Comparison of ENCODE assay signal across 21 cellular contexts in the genomic region with DNA sequence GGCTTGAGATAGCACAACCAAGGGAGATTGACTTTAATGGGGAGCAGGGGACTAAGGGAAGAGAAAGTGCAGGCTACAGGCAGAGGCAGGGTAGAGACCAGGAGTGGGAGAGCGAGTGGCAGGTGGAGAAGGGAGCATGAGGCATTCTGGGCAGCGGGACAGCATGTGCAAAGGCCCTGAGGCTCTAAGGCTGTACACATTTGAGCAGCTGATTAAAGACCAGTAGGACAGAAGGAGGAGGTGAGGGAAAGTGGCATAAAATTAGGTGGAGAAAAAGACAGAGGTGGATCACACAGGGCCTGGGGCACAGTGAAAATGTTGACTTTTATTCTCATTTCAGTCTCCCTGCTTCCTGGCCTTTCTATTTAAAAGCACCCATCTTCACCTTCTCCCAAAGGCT.
DNase-seq lines count a peak whose midpoint lies in the region; ATAC-seq, FAIRE-seq and TF ChIP-seq lines count a peak whose summit lies in the region.
"Had no signal": no experiment of that assay in that cellular context is flagged by ENCODE, and none has a peak within 500 bp of the region (broad histone marks: within the 10 kb centered on the region; RNA-seq: fewer than 3 reads in every experiment).

No MANE protein-coding gene starts in this region.

- TF ChIP-seq CTCF in IMR-90 (conservative IDR thresholded peaks at IDR 0.05; ENCODE audit: low read depth, low read length), result no peak
- TF ChIP-seq CTCF in K562 (IDR thresholded peaks at IDR 0.05 in 2 of 3, conservative IDR thresholded peaks at IDR 0.05 in 1 of 3; ENCODE audit: insufficient read depth in 2 of 3, low read depth in 1 of 3, low read length in 3 of 3), result no peak
- no peak for TF ChIP-seq CTCF in smooth muscle cell (IDR thresholded peaks at IDR 0.05; ENCODE audit: borderline replicate concordance, insufficient read depth, poor library complexity, severe bottlenecking)

- no peak overlapping the region for H3K23ac ChIP-seq in IMR-90 (ENCODE audit: low read depth, low read length)
- no peak overlapping the region for H3K23ac ChIP-seq in neuronal stem cell (ENCODE audit: low read depth, low read length, poor library complexity)

- no peak for TF ChIP-seq POLR2A in IMR-90 (IDR thresholded peaks at IDR 0.05; ENCODE audit: low read depth, low read length)
- no peak for TF ChIP-seq POLR2A in K562 (conservative IDR thresholded peaks at IDR 0.05)

- BruUV-seq in IMR-90 (replicated peaks; lab: Mats Ljungman, UMichigan) (no TSS peak), K562 (replicated peaks; lab: Mats Ljungman, UMichigan) (no TSS peak)

- CTCF ChIA-PET in IMR-90 (lab: Yijun Ruan, JAX), result no interaction called here
- CTCF ChIA-PET in K562 (lab: Yijun Ruan, JAX; ENCODE audit: low intra/inter-chr PET ratio), result no interaction called here

- in situ Hi-C loops in IMR-90 (cut with MboI; ENCODE audit: low sequenced_read_pairs) (loop anchor here (10.0 to 25.0 kb wide), 3 partner anchors 205 to 675 kb away; a partner anchor contains a TSS), K562 (cut with MboI) (loop anchor here (10.0 kb wide), 1 partner anchor 665 kb away; no protein-coding TSS in a partner anchor)

- H3K9me3 ChIP-seq in IMR-90 (ENCODE audit: control insufficient read depth, insufficient read depth, low read length) (no peaks in the 10 kb centered on the region), K562 (replicated peaks; ENCODE audit: control insufficient read depth, insufficient read depth, low read depth, low read length) (no peaks in the 10 kb centered on the region), neuronal stem cell (replicated peaks in 1 of 2; ENCODE audit: control insufficient read depth in 2 of 2, insufficient read depth in 1 of 2, low read depth in 1 of 2, low read length in 2 of 2) (no peaks in the 10 kb centered on the region), smooth muscle cell (replicated peaks; ENCODE audit: low read depth) (no peaks in the 10 kb centered on the region)
- H3K9me3 ChIP-seq: BLaER1 had no signal

- no peaks in the 10 kb centered on the region for H3K79me1 ChIP-seq in IMR-90 (ENCODE audit: low read depth in 1 of 2, low read length in 2 of 2)
- no peaks in the 10 kb centered on the region for H3K79me1 ChIP-seq in neuronal stem cell (ENCODE audit: low read depth, low read length)

- no peak overlapping the region for H4K5ac ChIP-seq in IMR-90 (ENCODE audit: low read depth, low read length)

- H2AK9ac ChIP-seq in IMR-90 (replicated peaks; ENCODE audit: low read depth, low read length, poor library complexity), result no peak overlapping the region

- H2BK20ac ChIP-seq in IMR-90 (ENCODE audit: low read depth, low read length), result no peak overlapping the region; the same call in 1 of the 2 replicates

- dilution Hi-C loops in IMR-90 (cut with HindIII; ENCODE audit: low sequenced_read_pairs, unreplicated experiment), result no loop called here

- peak overlapping the region; percentile 46; the same call in 1 of the 2 replicates for H3K4ac ChIP-seq in IMR-90 (ENCODE audit: low read depth, low read length)
- no peak overlapping the region for H3K4ac ChIP-seq in neuronal stem cell (ENCODE audit: low read length)

- no peaks in the 10 kb centered on the region for H3K79me2 ChIP-seq in K562 (ENCODE audit: control insufficient read depth, insufficient read depth, low read length)
- H3K79me2 ChIP-seq in smooth muscle cell (ENCODE audit: low read depth), result no peaks in the 10 kb centered on the region

- H2BK15ac ChIP-seq in IMR-90 (ENCODE audit: low read depth, low read length) (peak overlapping the region; percentile 41; the same call in 2 of the 3 replicates), neuronal stem cell (ENCODE audit: low read length) (no peak overlapping the region)

- no peak overlapping the region for H3K14ac ChIP-seq in IMR-90 (replicated peaks; ENCODE audit: low read depth, low read length)
- H3K14ac ChIP-seq in neuronal stem cell (ENCODE audit: low read length), result no peak overlapping the region

- intact Hi-C loops in IMR-90 (cut with micrococcal nuclease) (loop anchor here (10.0 kb wide), 2 partner anchors 165 to 205 kb away; no protein-coding TSS in a partner anchor), K562 (cut with micrococcal nuclease) (no loop called here)

- H2BK5ac ChIP-seq in IMR-90 (ENCODE audit: low read depth, low read length, poor library complexity, severe bottlenecking), result no peak overlapping the region
- H2BK5ac ChIP-seq in neuronal stem cell (ENCODE audit: low read length), result no peak overlapping the region

- H2BK120ac ChIP-seq in IMR-90 (ENCODE audit: low read depth, low read length) (peak overlapping the region; percentile 53; the same call in 1 of the 2 replicates), neuronal stem cell (ENCODE audit: low read depth, low read length) (no peak overlapping the region)

- H3K27ac ChIP-seq in IMR-90 (ENCODE audit: insufficient read depth, low read length) (no peak overlapping the region), K562 (ENCODE audit: extremely low read depth, low read depth, low read length) (no peak overlapping the region), neuronal stem cell (replicated peaks; ENCODE audit: low read length) (no peak overlapping the region), smooth muscle cell (ENCODE audit: low read depth) (no peak overlapping the region)
- H3K27ac ChIP-seq: BLaER1 had no signal

- H2AK5ac ChIP-seq in IMR-90 (ENCODE audit: low read depth, low read length) (0 out of 2 replicates have a peak overlapping the region, but pooled peaks have one; percentile 31), neuronal stem cell (ENCODE audit: low read depth, low read length) (no peak overlapping the region)

- H3K4me3 ChIP-seq in IMR-90 (ENCODE audit: insufficient read depth, low read depth, low read length) (no peak overlapping the region), K562 (no peak overlapping the region), neuronal stem cell (ENCODE audit: low read length in 2 of 2) (no peak overlapping the region), smooth muscle cell (no peak overlapping the region)
- H3K4me3 ChIP-seq: BLaER1, GM23248 had no signal

- H4K91ac ChIP-seq in IMR-90 (ENCODE audit: insufficient read depth, low read depth, low read length) (peak overlapping the region; percentile 58; the same call in 1 of the 2 replicates), neuronal stem cell (ENCODE audit: low read depth, low read length, poor library complexity) (no peak overlapping the region)

- POLR2A ChIA-PET in IMR-90 (lab: Charles Lee; ENCODE audit: unreplicated experiment) (no interaction called here), K562 (lab: Yijun Ruan, JAX) (no interaction called here)

- H3K9ac ChIP-seq in IMR-90 (ENCODE audit: low read depth, low read length), result no peak overlapping the region
- H3K9ac ChIP-seq in K562 (ENCODE audit: insufficient read depth in 1 of 2, low read depth in 2 of 2, low read length in 2 of 2), result no peak overlapping the region
- no peak overlapping the region for H3K9ac ChIP-seq in neuronal stem cell (ENCODE audit: low read depth, low read length, poor library complexity)
- H3K9ac ChIP-seq in smooth muscle cell (ENCODE audit: low read depth), result no peak overlapping the region
- H3K9ac ChIP-seq: BLaER1 had no signal

- H3K36me3 ChIP-seq in IMR-90 (ENCODE audit: control insufficient read depth, insufficient read depth, low read length) (no peaks in the 10 kb centered on the region), K562 (ENCODE audit: control insufficient read depth, insufficient read depth, low read length) (no peaks in the 10 kb centered on the region), neuronal stem cell (replicated peaks in 1 of 2; ENCODE audit: control insufficient read depth in 2 of 2, insufficient read depth in 2 of 2, low read length in 2 of 2) (peaks cover 0 to 2% of the 10 kb centered on the region in 2 donors), smooth muscle cell (ENCODE audit: low read depth) (no peaks in the 10 kb centered on the region)
- H3K36me3 ChIP-seq: BLaER1 had no signal

- H3K9me1 ChIP-seq in IMR-90 (ENCODE audit: insufficient read depth, low read length), result peaks cover 5% of the 10 kb centered on the region; the same call in 1 of the 2 replicates
- no peaks in the 10 kb centered on the region for H3K9me1 ChIP-seq in K562 (ENCODE audit: control insufficient read depth, insufficient read depth, low read length)

- DNase-seq in IMR-90, result no peak
- no peak for DNase-seq in K562 (ENCODE audit: extremely low read depth in 1 of 4, low spot score in 3 of 4)
- DNase-seq in neuronal stem cell (ENCODE audit: low spot score), result no peak
- DNase-seq in smooth muscle cell (lab: John Stamatoyannopoulos, UW; ENCODE audit: unreplicated experiment), result no peak
- DNase-seq in NCI-H187 (lab: John Stamatoyannopoulos, UW), result no peak
- DNase-seq: Calu3; CD8-positive, alpha-beta T cell; GF-D8; GM23248; HCEC 1CT; KG1; MV-4-11; NCI-H2227 treated with DMSO at 0.1 percent for 48 hours; NCI-H510A treated with DMSO at 0.1 percent for 48 hours; NCI-H82; OCI-M1; RPMI8226; SIG-M5 had no signal

- WGBS in IMR-90 (ENCODE audit: extremely low coverage in 2 of 2, insufficient read length in 1 of 2), 2 experiments, result no CpG with 5 or more reads among the region's 2 CpGs
- WGBS in K562 (ENCODE audit: insufficient coverage, low coverage, missing lambda C conversion rate), result 0% methylated on average over 1 of the region's 2 CpGs
- no CpG with 5 or more reads among the region's 2 CpGs for WGBS in neuronal stem cell (ENCODE audit: extremely low coverage in 2 of 2, insufficient read length in 2 of 2, insufficient replicate concordance in 1 of 2), 2 donors
- WGBS in smooth muscle cell (ENCODE audit: low lambda C conversion rate), result 94% methylated on average over 2 of the region's 2 CpGs

- H3K4me2 ChIP-seq in IMR-90 (ENCODE audit: low read depth, low read length), result no peak overlapping the region
- H3K4me2 ChIP-seq in K562 (ENCODE audit: insufficient read depth, low read length), result no peak overlapping the region
- H3K4me2 ChIP-seq in neuronal stem cell (ENCODE audit: insufficient read depth, low read length, poor library complexity, severe bottlenecking), result no peak overlapping the region
- no peak overlapping the region for H3K4me2 ChIP-seq in smooth muscle cell
- H3K4me2 ChIP-seq: BLaER1 had no signal

- H3K56ac ChIP-seq in IMR-90 (ENCODE audit: extremely low read depth, insufficient read depth, low read length), result no peak overlapping the region

- H4K8ac ChIP-seq in IMR-90 (ENCODE audit: low read depth in 2 of 2, low read length in 2 of 2) (no peak overlapping the region), neuronal stem cell (ENCODE audit: low read depth, low read length) (no peak overlapping the region)

- H2AFZ ChIP-seq in IMR-90 (replicated peaks; ENCODE audit: low read length, poor library complexity) (no peak overlapping the region), K562 (ENCODE audit: low read depth, low read length) (no peak overlapping the region), neuronal stem cell (ENCODE audit: low read length) (peak overlapping the region; percentile 71), smooth muscle cell (ENCODE audit: low read depth) (no peak overlapping the region)
- H2AFZ ChIP-seq: GM23248 had no signal

- H3K4me1 ChIP-seq in IMR-90 (ENCODE audit: control insufficient read depth, insufficient read depth, low read length) (peaks cover 10% of the 10 kb centered on the region), K562 (replicated peaks in 1 of 2; ENCODE audit: control insufficient read depth in 2 of 2, insufficient read depth in 2 of 2, low read length in 2 of 2) (no peaks in the 10 kb centered on the region), neuronal stem cell (ENCODE audit: control insufficient read depth in 2 of 2, insufficient read depth in 1 of 2, low read depth in 1 of 2, low read length in 2 of 2) (peaks cover 0 to 4% of the 10 kb centered on the region in 2 donors), smooth muscle cell (ENCODE audit: low read depth) (no peaks in the 10 kb centered on the region)

- H3K18ac ChIP-seq in IMR-90 (ENCODE audit: low read depth, low read length) (no peak overlapping the region), neuronal stem cell (ENCODE audit: low read length) (no peak overlapping the region)

- H2BK12ac ChIP-seq in neuronal stem cell (ENCODE audit: low read length), result no peak overlapping the region

- TF ChIP-seq EP300 in K562 (IDR thresholded peaks at IDR 0.05; ENCODE audit: low read length), result no peak

- TF ChIP-seq RAD21 in IMR-90 (IDR thresholded peaks at IDR 0.05; ENCODE audit: low read length) (no peak), K562 (CRISPR knock-in tag; conservative IDR thresholded peaks at IDR 0.05 in 1 of 2, IDR thresholded peaks at IDR 0.05 in 1 of 2) (no peak)

- no peak for FAIRE-seq in K562 (lab: Jason Lieb, UNC)

- H3F3A ChIP-seq in smooth muscle cell (ENCODE audit: low read depth), result peaks cover 17% of the 10 kb centered on the region

- H3K27me3 ChIP-seq in IMR-90 (ENCODE audit: control insufficient read depth, insufficient read depth, low read length) (no peaks in the 10 kb centered on the region), K562 (ENCODE audit: control insufficient read depth in 2 of 2, insufficient read depth in 2 of 2, low read length in 2 of 2) (peaks cover 5 to 33% of the 10 kb centered on the region in 2 experiments; a peak in 4 of 5 replicates), neuronal stem cell (ENCODE audit: control insufficient read depth in 3 of 3, insufficient read depth in 3 of 3, low read depth in 1 of 3, low read length in 3 of 3) (no peaks in the 10 kb centered on the region), smooth muscle cell (ENCODE audit: low read depth) (no peaks in the 10 kb centered on the region)
- H3K27me3 ChIP-seq: BLaER1 had no signal

- ATAC-seq in IMR-90 (ENCODE audit: low read depth) (no peak), K562 (no peak), esophagus mucosa (peak; percentile 19), GM18520 (IDR thresholded peaks at IDR 0.05; ENCODE audit: unreplicated experiment) (no peak)
- ATAC-seq: CD8-positive, alpha-beta T cell had no signal

- no peaks in the 10 kb centered on the region for H4K20me1 ChIP-seq in IMR-90 (ENCODE audit: insufficient read depth, low read length)
- H4K20me1 ChIP-seq in K562 (replicated peaks; ENCODE audit: control insufficient read depth, insufficient read depth, low read length), result no peaks in the 10 kb centered on the region
- no peaks in the 10 kb centered on the region for H4K20me1 ChIP-seq in smooth muscle cell (ENCODE audit: low read depth)
- H4K20me1 ChIP-seq: BLaER1 had no signal
